ENCODE assay signal across 8 cellular contexts in the genomic region with DNA sequence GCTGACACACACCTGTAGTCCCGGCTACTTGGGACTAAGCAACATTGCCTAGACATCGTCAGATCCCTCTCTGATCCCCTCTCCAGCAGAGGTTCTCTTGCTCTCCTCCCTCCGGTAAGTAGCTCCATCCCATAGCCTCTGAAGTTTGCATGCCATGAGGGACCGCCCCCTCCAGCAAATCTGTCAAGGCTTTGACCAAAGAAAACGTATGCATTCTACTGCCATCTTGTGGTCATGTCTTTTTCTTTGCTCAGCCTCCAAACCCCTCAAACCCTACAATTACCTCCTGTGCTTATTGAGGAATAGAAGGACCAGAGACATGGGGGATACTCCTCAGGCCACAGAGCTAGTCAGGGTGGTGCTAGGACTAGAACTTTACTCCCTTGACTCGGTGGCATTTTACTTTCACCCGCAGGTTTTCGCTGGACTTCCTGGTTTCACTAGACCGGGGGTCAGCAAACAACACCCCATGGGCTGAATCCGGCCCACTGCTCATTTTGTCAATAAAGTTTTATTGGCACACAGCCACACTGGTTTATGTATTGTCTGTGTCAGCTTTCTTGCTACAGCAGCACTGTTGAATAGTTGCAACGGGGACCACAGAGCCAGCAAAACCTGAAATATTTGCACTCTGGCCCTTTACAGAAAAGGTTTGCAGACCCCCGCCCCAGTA.
DNase-seq lines count a peak whose midpoint lies in the region; TF ChIP-seq lines count a peak whose summit lies in the region.

No MANE protein-coding gene starts in this region.

- H3K4me3 ChIP-seq in ascending aorta: no peak overlapping the region
- no peak overlapping the region for H3K4me3 ChIP-seq in coronary artery

- H3K27me3 ChIP-seq in ascending aorta: no peaks in the 10 kb centered on the region

- no peaks in the 10 kb centered on the region for H3K36me3 ChIP-seq in ascending aorta

- TF ChIP-seq CTCF in chondrocyte (IDR thresholded peaks at IDR 0.05) (peak; percentile 79), ascending aorta (IDR thresholded peaks at IDR 0.05) (peak in 1 of 3 experiments; percentile 35), coronary artery (IDR thresholded peaks at IDR 0.05) (no peak)

- H3K36me3 Mint-ChIP-seq in chondrocyte (ENCODE audit: low read depth): peaks cover 2% of the 10 kb centered on the region

- H3K4me1 ChIP-seq in ascending aorta: no peaks in the 10 kb centered on the region

- peaks cover 0 to 4% of the 10 kb centered on the region in 2 donors for H3K9me3 ChIP-seq in ascending aorta

- H3K9me3 Mint-ChIP-seq in chondrocyte (ENCODE audit: low read depth): peaks cover 11% of the 10 kb centered on the region

- intact Hi-C loops in ascending aorta (cut with DNase I): no loop called here

- H3K27ac ChIP-seq in ascending aorta (no peak overlapping the region), coronary artery (no peak overlapping the region)

- DNase-seq in EH (ENCODE audit: low read depth): peak; percentile 4
- peak; percentile 64 for DNase-seq in HuH-7 (ENCODE audit: low spot score)
- DNase-seq in NOMO-1 (lab: John Stamatoyannopoulos, UW; ENCODE audit: unreplicated experiment in 2 of 2): peak; percentile 55 to 65
- no peak for DNase-seq in chondrocyte (ENCODE audit: low spot score)
- peak; percentile 66 for DNase-seq in myocyte (ENCODE audit: low read depth)
- no peak for DNase-seq in activated effector memory CD4-positive, alpha-beta T cell treated with Interleukin-2 at 50 U/mL for 16 hours
- no peak for DNase-seq in ascending aorta (ENCODE audit: low spot score in 2 of 2)
- no peak for DNase-seq in coronary artery (ENCODE audit: low spot score)

- peaks cover 5% of the 10 kb centered on the region for H3K27me3 Mint-ChIP-seq in chondrocyte (ENCODE audit: low read depth)

- no peak overlapping the region for H3K27ac Mint-ChIP-seq in chondrocyte (ENCODE audit: unreplicated experiment)

- no peak overlapping the region for H3K4me3 Mint-ChIP-seq in chondrocyte (ENCODE audit: unreplicated experiment)

- H3K4me1 Mint-ChIP-seq in chondrocyte (ENCODE audit: low read depth): no peaks in the 10 kb centered on the region

Comparison
In these comparisons a context has a peak if more than half of its experiments do, and no peak if none do; other contexts are left out.
1. DNase-seq: peak in EH (single experiment), HuH-7 (single experiment), NOMO-1 (2 of 2) and myocyte (single experiment); none in chondrocyte (single experiment), activated effector memory CD4-positive, alpha-beta T cell treated with Interleukin-2 at 50 U/mL for 16 hours (single experiment), ascending aorta (0 of 2) and coronary artery (single experiment).